ENCODE assay signal across 20 cellular contexts in the genomic region with DNA sequence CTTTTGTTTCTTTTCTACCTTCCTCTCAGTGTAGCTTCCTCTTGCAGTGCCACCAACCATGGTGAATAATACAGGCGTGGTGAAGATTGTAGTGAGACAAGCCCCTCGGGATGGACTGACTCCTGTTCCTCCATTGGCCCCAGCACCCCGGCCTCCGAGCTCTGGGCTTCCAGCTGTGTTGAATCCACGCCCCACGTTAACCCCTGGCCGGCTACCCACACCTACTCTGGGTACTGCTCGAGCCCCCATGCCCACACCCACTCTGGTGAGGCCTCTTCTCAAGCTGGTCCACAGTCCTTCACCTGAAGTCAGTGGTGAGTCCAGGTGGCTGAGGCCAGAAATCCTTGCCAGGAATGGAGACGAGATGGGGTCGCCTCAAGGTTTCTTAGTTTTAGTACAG.
"Had no signal": no experiment of that assay in that cellular context is flagged by ENCODE, and none has a peak within 500 bp of the region (broad histone marks: within the 10 kb centered on the region; RNA-seq: fewer than 3 reads in every experiment).

No MANE protein-coding gene starts in this region.

- H3K27ac ChIP-seq: coronary artery, left lung, thoracic aorta, upper lobe of left lung had no signal

- H3K9me3 Mint-ChIP-seq: activated naive CD4-positive, alpha-beta T cell treated with anti-CD3 and anti-CD28 coated beads, Interleukin-2, amount 50 U/mL, for 72 hours; activated T-helper 1 cell treated with anti-CD3 and anti-CD28 coated beads, Interleukin-12 subunit alpha, Interleukin-12 subunit beta, Interleukin-2, Interleukin-4 antibody, amounts not matched to agents 30 ng/mL and 10 ng/mL and 1 ng/mL, durations not matched to agents 14 hours and 24 hours and 36 hours; memory B cell; T-cell had no signal

- H3K27me3 Mint-ChIP-seq: memory B cell; naive thymus-derived CD4-positive, alpha-beta T cell; T-cell had no signal

- H3K27ac Mint-ChIP-seq: activated T-helper 1 cell treated with anti-CD3 and anti-CD28 coated beads, Interleukin-12 subunit alpha, Interleukin-12 subunit beta, Interleukin-2, Interleukin-4 antibody, amounts not matched to agents 30 ng/mL and 10 ng/mL and 1 ng/mL, durations not matched to agents 14 hours and 24 hours and 36 hours had no signal

- H3K9me3 ChIP-seq: gastrocnemius medialis, left lung, thoracic aorta, upper lobe of left lung had no signal

- H3K27me3 ChIP-seq: gastrocnemius medialis, left lung, upper lobe of left lung had no signal

- DNase-seq: activated CD4-positive, alpha-beta T cell treated with anti-CD3 and anti-CD28 coated beads, Interleukin-2, amount 50 U/mL, for 1 hour; activated CD4-positive, CD25-positive, alpha-beta regulatory T cell treated with anti-CD3 and anti-CD28 coated beads, Interleukin-2, amount 50 U/mL, for 72 hours; activated gamma-delta T cell treated with Interleukin-2 at 50 U/mL for 16 hours; amygdala; caudate nucleus; gastrocnemius medialis; head of caudate nucleus; naive thymus-derived CD4-positive, alpha-beta T cell; retina; stimulated activated CD4-positive, alpha-beta T cell treated with anti-CD3 and anti-CD28 coated beads, Interleukin-12 subunit alpha, Interleukin-12 subunit beta, amount 100 ng/mL, for 4 hours; stimulated activated CD4-positive, alpha-beta T cell treated with anti-CD3 and anti-CD28 coated beads, Interleukin-1b, Interleukin-23, amount 100 ng/mL, for 48 hours; T-cell; T-helper 9 cell; upper lobe of left lung had no signal

- H3K4me3 ChIP-seq: coronary artery, gastrocnemius medialis, left lung, thoracic aorta, upper lobe of left lung had no signal

- H3K4me3 Mint-ChIP-seq: activated T-helper 1 cell treated with anti-CD3 and anti-CD28 coated beads, Interleukin-12 subunit alpha, Interleukin-12 subunit beta, Interleukin-2, Interleukin-4 antibody, amounts not matched to agents 30 ng/mL and 10 ng/mL and 1 ng/mL, durations not matched to agents 14 hours and 24 hours and 36 hours; memory B cell; T-cell had no signal

- H3K4me1 ChIP-seq: gastrocnemius medialis, upper lobe of left lung had no signal
